1 cellular context compared by ENCODE assay signal in genomic region chr15:66039117-66039860, GRCh38.
TF ChIP-seq lines count a peak whose summit lies in the region.

No MANE protein-coding gene starts in this region.

TF ChIP-seq in HEK293, 187 proteins besides CTCF, POLR2A, EP300 and RAD21 (continued from another document):
- TF ChIP-seq ZNF501 (tag by site-specific recombination; IDR thresholded peaks at IDR 0.05) (no peak), KLF1 (tag by site-specific recombination; IDR thresholded peaks at IDR 0.05) (peak; percentile 35; the same call in 1 of the 2 replicates), ZNF791 (tag by site-specific recombination; IDR thresholded peaks at IDR 0.05) (no peak), ZNF133 (tag by site-specific recombination; IDR thresholded peaks at IDR 0.05) (no peak), KLF9 (tag by site-specific recombination; IDR thresholded peaks at IDR 0.05; ENCODE audit: low read depth) (peak; percentile 14; the same call in 1 of the 2 replicates), ZNF558 (tag by site-specific recombination; IDR thresholded peaks at IDR 0.05) (no peak), KLF7 (tag by site-specific recombination; IDR thresholded peaks at IDR 0.05; ENCODE audit: borderline replicate concordance) (no peak), ZNF610 (tag by site-specific recombination; IDR thresholded peaks at IDR 0.05; ENCODE audit: borderline replicate concordance) (no peak), ZNF155 (tag by site-specific recombination; IDR thresholded peaks at IDR 0.05) (no peak), ZFHX2 (tag by site-specific recombination; conservative IDR thresholded peaks at IDR 0.05) (0 out of 2 replicates have a peak, but pooled peaks have one; percentile 16), PRDM1 (tag by site-specific recombination; IDR thresholded peaks at IDR 0.05) (peak; percentile 50; the same call in 1 of the 2 replicates), ZNF223 (tag by site-specific recombination; IDR thresholded peaks at IDR 0.05) (no peak), ATF2 (tag by site-specific recombination; IDR thresholded peaks at IDR 0.05; ENCODE audit: low read depth) (no peak), ZBTB1 (tag by site-specific recombination; IDR thresholded peaks at IDR 0.05) (no peak), ZNF664 (tag by site-specific recombination; IDR thresholded peaks at IDR 0.05) (no peak), ZNF433 (tag by site-specific recombination; IDR thresholded peaks at IDR 0.05; ENCODE audit: low read depth) (no peak), ZNF423 (tag by site-specific recombination; IDR thresholded peaks at IDR 0.05) (no peak)
